13 cellular contexts compared by ENCODE assay signal in genomic region chr1:68725353-68725752, GRCh38.
DNase-seq lines count a peak whose midpoint lies in the region; ATAC-seq and TF ChIP-seq lines count a peak whose summit lies in the region.
"Had no signal": no experiment of that assay in that cellular context is flagged by ENCODE, and none has a peak within 500 bp of the region (broad histone marks: within the 10 kb centered on the region; RNA-seq: fewer than 3 reads in every experiment).

No MANE protein-coding gene starts in this region.

- H2AFZ ChIP-seq in MM.1S (ENCODE audit: low read length), result no peak overlapping the region

- no peaks in the 10 kb centered on the region for H4K20me1 ChIP-seq in MM.1S (ENCODE audit: insufficient read depth, low read length)
- H4K20me1 ChIP-seq: BLaER1 treated with 17β-estradiol and CSF1 and Interleukin-3, amounts not matched to agents 10 nM and 100 nM had no signal

- H3F3A ChIP-seq in MM.1S (ENCODE audit: insufficient read depth, low read length), result no peaks in the 10 kb centered on the region

- no peaks in the 10 kb centered on the region for H3K36me3 ChIP-seq in MM.1S (replicated peaks; ENCODE audit: insufficient read depth, low read length)
- H3K36me3 ChIP-seq: BLaER1 treated with 17β-estradiol and CSF1 and Interleukin-3, amounts not matched to agents 10 nM and 100 nM; gastrocnemius medialis had no signal

- H3K9me3 ChIP-seq in MM.1S (replicated peaks; ENCODE audit: insufficient read depth, low read length), result no peaks in the 10 kb centered on the region
- H3K9me3 ChIP-seq: BLaER1 treated with 17β-estradiol and CSF1 and Interleukin-3, amounts not matched to agents 10 nM and 100 nM; gastrocnemius medialis had no signal

- no peak for ATAC-seq in activated CD4-positive, CD25-positive, alpha-beta regulatory T cell treated with anti-CD3 and anti-CD28 coated beads, Interleukin-2, amount 50 U/mL, for 24 hours
- ATAC-seq in GM21737 (IDR thresholded peaks at IDR 0.05; ENCODE audit: unreplicated experiment), result no peak
- ATAC-seq: gastrocnemius medialis; Panc1; stimulated activated effector memory CD8-positive, alpha-beta T cell treated with anti-CD3 and anti-CD28 coated beads, Interleukin-12 subunit alpha, Interleukin-12 subunit beta, amount 100 ng/mL, for 72 hours had no signal

- no peak for TF ChIP-seq CTCF in MM.1S (IDR thresholded peaks at IDR 0.05; ENCODE audit: low read length)

- H3K9me2 ChIP-seq in MM.1S (replicated peaks; ENCODE audit: insufficient read depth, low read length), result no peaks in the 10 kb centered on the region

- H3K4me1 ChIP-seq in MM.1S (ENCODE audit: low read length), result no peaks in the 10 kb centered on the region
- H3K4me1 ChIP-seq: BLaER1 treated with 17β-estradiol and CSF1 and Interleukin-3, amounts not matched to agents 10 nM and 100 nM; gastrocnemius medialis had no signal

- H3K79me2 ChIP-seq in MM.1S (ENCODE audit: low read length), result no peaks in the 10 kb centered on the region

- no peaks in the 10 kb centered on the region for H3K27me3 ChIP-seq in MM.1S (replicated peaks; ENCODE audit: insufficient read depth, low read length)
- H3K27me3 ChIP-seq: BLaER1 treated with 17β-estradiol and CSF1 and Interleukin-3, amounts not matched to agents 10 nM and 100 nM; gastrocnemius medialis had no signal

- no peak overlapping the region for H3K27ac ChIP-seq in MM.1S (ENCODE audit: low read length)
- H3K27ac ChIP-seq: BLaER1 treated with 17β-estradiol and CSF1 and Interleukin-3, amounts not matched to agents 10 nM and 100 nM; gastrocnemius medialis had no signal

- DNase-seq in DMS153 (lab: John Stamatoyannopoulos, UW), result peak; percentile 23
- DNase-seq in NCI-H2171 (lab: John Stamatoyannopoulos, UW), result peak; percentile 51
- DNase-seq in cerebellar cortex (ENCODE audit: low spot score), result peak; percentile 2
- peak; percentile 2 to 4 for DNase-seq in lung microvascular endothelial cell (ENCODE audit: low read depth in 2 of 2)
- no peak for DNase-seq in MM.1S
- no peak for DNase-seq in GM03348 (ENCODE audit: low spot score)
- DNase-seq: gastrocnemius medialis, NCI-H1048 had no signal

- no peak overlapping the region for H3K4me3 ChIP-seq in MM.1S (ENCODE audit: low read length)
- H3K4me3 ChIP-seq: BLaER1 treated with 17β-estradiol and CSF1 and Interleukin-3, amounts not matched to agents 10 nM and 100 nM; gastrocnemius medialis had no signal

- H3K9ac ChIP-seq in MM.1S (ENCODE audit: low read length), result no peak overlapping the region
- H3K9ac ChIP-seq: BLaER1 treated with 17β-estradiol and CSF1 and Interleukin-3, amounts not matched to agents 10 nM and 100 nM had no signal

- no peak overlapping the region for H3K4me2 ChIP-seq in MM.1S (ENCODE audit: low read depth, low read length)
- H3K4me2 ChIP-seq: BLaER1 treated with 17β-estradiol and CSF1 and Interleukin-3, amounts not matched to agents 10 nM and 100 nM had no signal

Comparison
In these comparisons a context has a peak if more than half of its experiments do, and no peak if none do; other contexts are left out.
1. DNase-seq: peak in DMS153 (single experiment), NCI-H2171 (single experiment), cerebellar cortex (single experiment) and lung microvascular endothelial cell (2 of 2); none in MM.1S (single experiment) and GM03348 (single experiment).